In the genomic region with DNA sequence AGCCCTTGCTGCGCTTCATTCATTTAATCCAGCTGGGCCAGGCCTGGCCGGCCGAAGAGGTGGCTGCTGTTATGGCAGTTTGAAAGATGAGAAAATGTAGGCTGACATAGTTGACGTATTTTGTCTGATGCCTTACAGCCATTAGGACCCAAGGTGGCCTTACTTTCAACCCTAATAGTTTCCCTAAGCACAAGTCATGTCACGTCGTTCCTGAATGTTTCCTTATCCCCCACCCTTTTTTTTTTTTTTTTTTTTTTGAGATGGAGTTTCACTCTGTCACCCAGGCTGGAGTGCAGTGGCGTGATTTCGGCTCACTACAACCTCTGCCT, we compare ENCODE assay signal across 8 cellular contexts. TPM values are rescaled to one million over a fixed set of nuclear protein-coding genes. Genes with fewer than 3 reads are reported as not detected.
A peak's percentile ranks its signal among the peaks of the same experiment; 100 is the strongest.
DNase-seq lines count a peak whose midpoint lies in the region; ATAC-seq lines count a peak whose summit lies in the region.

No MANE protein-coding gene starts in this region.

- DNase-seq in T-helper 1 cell (no peak), immature natural killer cell (no peak), NCI-H1694 (lab: John Stamatoyannopoulos, UW) (no peak)
- no peak for DNase-seq in activated naive CD4-positive, alpha-beta T cell treated with anti-CD3 and anti-CD28 coated beads, Interleukin-2, amount 50 U/mL, for 72 hours (ENCODE audit: low spot score in 2 of 2)
- no peak for DNase-seq in stimulated activated CD4-positive, alpha-beta T cell treated with anti-CD3 and anti-CD28 coated beads, Interleukin-1b, Interleukin-23, amount 100 ng/mL, for 48 hours
- DNase-seq in activated CD8-positive, alpha-beta memory T cell treated with anti-CD3 and anti-CD28 coated beads, Interleukin-2, amount 50 U/mL, for 48 hours, result no peak

- peaks cover 0 to 5% (median 0%) of the 10 kb centered on the region in 5 donors for H3K27me3 ChIP-seq in subcutaneous abdominal adipose tissue (ENCODE audit: control insufficient read depth in 5 of 5, insufficient read depth in 4 of 5, low read length in 5 of 5)

- H3K4me1 Mint-ChIP-seq in T-helper 1 cell treated with Interleukin-12 subunit alpha and Interleukin-12 subunit beta and Interleukin-4 antibody, amounts not matched to agents 30 μg/mL and 1 μg/mL, for 36 hours (ENCODE audit: low read depth), result peaks cover 23% of the 10 kb centered on the region
- H3K4me1 Mint-ChIP-seq in immature natural killer cell, result peaks cover 22 to 50% of the 10 kb centered on the region in 2 donors

- H3K36me3 ChIP-seq in subcutaneous abdominal adipose tissue (ENCODE audit: control insufficient read depth in 5 of 5, insufficient read depth in 5 of 5, low read length in 5 of 5), result no peaks in the 10 kb centered on the region

- H3K4me1 ChIP-seq in subcutaneous abdominal adipose tissue (ENCODE audit: control insufficient read depth in 5 of 5, insufficient read depth in 5 of 5, low read length in 5 of 5), result peaks cover 2 to 19% (median 17%) of the 10 kb centered on the region in 5 donors

- no peaks in the 10 kb centered on the region for H3K9me3 Mint-ChIP-seq in T-helper 1 cell treated with Interleukin-12 subunit alpha and Interleukin-12 subunit beta and Interleukin-4 antibody, amounts not matched to agents 30 μg/mL and 1 μg/mL, for 36 hours
- H3K9me3 Mint-ChIP-seq in activated naive CD4-positive, alpha-beta T cell treated with anti-CD3 and anti-CD28 coated beads, Interleukin-2, amount 50 U/mL, for 72 hours, result no peaks in the 10 kb centered on the region
- H3K9me3 Mint-ChIP-seq in immature natural killer cell, result no peaks in the 10 kb centered on the region

- peaks cover 5% of the 10 kb centered on the region for H3K27me3 Mint-ChIP-seq in T-helper 1 cell treated with Interleukin-12 subunit alpha and Interleukin-12 subunit beta and Interleukin-4 antibody, amounts not matched to agents 30 μg/mL and 1 μg/mL, for 36 hours (ENCODE audit: low read depth)
- H3K27me3 Mint-ChIP-seq in immature natural killer cell (ENCODE audit: low read depth in 3 of 3), result peaks cover 0 to 3% (median 0%) of the 10 kb centered on the region in 3 donors

- peak overlapping the region in 3 of 5 donors; percentile 87 to 95 (median 88) for H3K9ac ChIP-seq in subcutaneous abdominal adipose tissue (ENCODE audit: low read length in 5 of 5)

- no peak for ATAC-seq in activated naive CD4-positive, alpha-beta T cell treated with anti-CD3 and anti-CD28 coated beads, Interleukin-2, amount 50 U/mL, for 72 hours

- H3K9me3 ChIP-seq in subcutaneous abdominal adipose tissue (ENCODE audit: control insufficient read depth in 5 of 5, low read length in 5 of 5), result no peaks in the 10 kb centered on the region

- no peak overlapping the region for H3K27ac ChIP-seq in subcutaneous abdominal adipose tissue (ENCODE audit: low read depth, low read length)

- peak overlapping the region; percentile 100 for H3K4me3 Mint-ChIP-seq in T-helper 1 cell treated with Interleukin-12 subunit alpha and Interleukin-12 subunit beta and Interleukin-4 antibody, amounts not matched to agents 30 μg/mL and 1 μg/mL, for 36 hours
- H3K4me3 Mint-ChIP-seq in immature natural killer cell, result peak overlapping the region; percentile 94 to 98 (median 98)

- H3K36me3 Mint-ChIP-seq in T-helper 1 cell treated with Interleukin-12 subunit alpha and Interleukin-12 subunit beta and Interleukin-4 antibody, amounts not matched to agents 30 μg/mL and 1 μg/mL, for 36 hours (ENCODE audit: low read depth), result peaks cover 6% of the 10 kb centered on the region
- peaks cover 5 to 23% of the 10 kb centered on the region in 2 donors for H3K36me3 Mint-ChIP-seq in activated naive CD4-positive, alpha-beta T cell treated with anti-CD3 and anti-CD28 coated beads, Interleukin-2, amount 50 U/mL, for 72 hours
- no peaks in the 10 kb centered on the region for H3K36me3 Mint-ChIP-seq in immature natural killer cell

- peak overlapping the region; percentile 50 to 97 (median 94) for H3K4me3 ChIP-seq in subcutaneous abdominal adipose tissue (ENCODE audit: low read depth in 1 of 5, low read length in 5 of 5)

- H3K27ac Mint-ChIP-seq in T-helper 1 cell treated with Interleukin-12 subunit alpha and Interleukin-12 subunit beta and Interleukin-4 antibody, amounts not matched to agents 30 μg/mL and 1 μg/mL, for 36 hours, result peak overlapping the region; percentile 98
- H3K27ac Mint-ChIP-seq in activated naive CD4-positive, alpha-beta T cell treated with anti-CD3 and anti-CD28 coated beads, Interleukin-2, amount 50 U/mL, for 72 hours, result peak overlapping the region; percentile 93 to 98
- H3K27ac Mint-ChIP-seq in immature natural killer cell, result peak overlapping the region in 4 of 6 donors; percentile 79 to 91 (median 82)

RNA-seq across cellular contexts. Expression of a gene that starts 0.3 kb away (rescaled TPM):
- 100 to 1,000 TPM; 108 to 116 TPM for total RNA-seq in activated naive CD4-positive, alpha-beta T cell treated with anti-CD3 and anti-CD28 coated beads, Interleukin-2, amount 50 U/mL, for 72 hours
- 10 to 100 TPM; 47.1 to 87.0 (median 64.9) TPM for polyA plus RNA-seq in immature natural killer cell

RNA-seq across cellular contexts. Expression of a gene that starts 49.9 kb away (rescaled TPM):
- total RNA-seq in activated naive CD4-positive, alpha-beta T cell treated with anti-CD3 and anti-CD28 coated beads, Interleukin-2, amount 50 U/mL, for 72 hours, result 1 to 10 TPM; 5.8 to 6.7 TPM
- polyA plus RNA-seq in immature natural killer cell, result 1 to 10 TPM; 2.3 to 6.8 (median 4.2) TPM
